Comparison of ENCODE assay signal across 13 cellular contexts in genomic region chr20:23106271-23106851, GRCh38. TPM values are rescaled to one million over a fixed set of nuclear protein-coding genes. Genes with fewer than 3 reads are reported as not detected.
DNase-seq lines count a peak whose midpoint lies in the region; ATAC-seq, FAIRE-seq and TF ChIP-seq lines count a peak whose summit lies in the region.
"Had no signal": no experiment of that assay in that cellular context is flagged by ENCODE, and none has a peak within 500 bp of the region (broad histone marks: within the 10 kb centered on the region; RNA-seq: fewer than 3 reads in every experiment).

No MANE protein-coding gene starts in this region.

- H3K36me3 ChIP-seq in H1 (ENCODE audit: control insufficient read depth in 2 of 4, insufficient read depth in 4 of 4, low read length in 3 of 4), result no peaks in the 10 kb centered on the region
- no peaks in the 10 kb centered on the region for H3K36me3 ChIP-seq in lung (ENCODE audit: control insufficient read depth in 2 of 2, insufficient read depth in 2 of 2, low read length in 2 of 2)
- H3K36me3 ChIP-seq in upper lobe of left lung, result no peaks in the 10 kb centered on the region
- H3K36me3 ChIP-seq in H7 (replicated peaks; ENCODE audit: control insufficient read depth, insufficient read depth, low read length), result no peaks in the 10 kb centered on the region

- no peaks in the 10 kb centered on the region for H4K20me1 ChIP-seq in H1 (replicated peaks in 1 of 2; ENCODE audit: control insufficient read depth in 1 of 2, insufficient read depth in 2 of 2, low read length in 2 of 2)

- peak; percentile 48 for DNase-seq in NCI-H748 (lab: John Stamatoyannopoulos, UW; ENCODE audit: unreplicated experiment)
- DNase-seq in H1 (ENCODE audit: low read depth in 1 of 2, low spot score in 2 of 2), result no peak
- no peak for DNase-seq in lung (ENCODE audit: low spot score)
- peak in 1 of 2 donors; percentile 73 for DNase-seq in upper lobe of left lung
- DNase-seq in H7, result no peak
- no peak for DNase-seq in SKM-1 (lab: John Stamatoyannopoulos, UW; ENCODE audit: unreplicated experiment)
- DNase-seq: activated CD4-positive, alpha-beta T cell treated with anti-CD3 and anti-CD28 coated beads, Interleukin-2, amount 10 ng/mL, durations not matched to agents 24 days and 14 days; activated naive CD4-positive, alpha-beta T cell treated with anti-CD3 and anti-CD28 coated beads, Interleukin-2, amount 10 ng/mL, durations not matched to agents 7 days and 5 days; GOT3; NCI-H1417 treated with DMSO at 0.1 percent for 48 hours had no signal

- no peak overlapping the region for H3K23ac ChIP-seq in H1 (ENCODE audit: insufficient read length)

- no peaks in the 10 kb centered on the region for H3K36me3 Mint-ChIP-seq in activated T-helper 17 cell treated with anti-CD3 and anti-CD28 coated beads, Interleukin-2, amount 50 U/mL, for 72 hours (ENCODE audit: low read depth)
- H3K36me3 Mint-ChIP-seq: activated naive CD4-positive, alpha-beta T cell treated with anti-CD3 and anti-CD28 coated beads, Interleukin-2, amount 10 ng/mL, durations not matched to agents 7 days and 5 days had no signal

- POLR2A ChIA-PET in H1 (lab: Charles Lee; ENCODE audit: partially characterized antibody), result interaction anchor here (1.2 kb wide), 1 partner anchor 14 kb away, joined by 3 read pairs; no protein-coding TSS in a partner anchor

- no peak for FAIRE-seq in H1 (lab: Jason Lieb, UNC)
- FAIRE-seq: endometrium had no signal

- H2BK20ac ChIP-seq in H1 (ENCODE audit: low read length), result no peak overlapping the region

- H3K23me2 ChIP-seq in H1 (ENCODE audit: low read depth, low read length), result no peaks in the 10 kb centered on the region

- H3K79me1 ChIP-seq in H1 (ENCODE audit: low read depth, low read length), result no peaks in the 10 kb centered on the region

- CTCF ChIA-PET in H1 (lab: Charles Lee; ENCODE audit: partially characterized antibody), result interaction anchor here (0.8 to 3.8 kb wide), 16 partner anchors 11 to 163 kb away, joined by 3 to 21 read pairs (median 5); no protein-coding TSS in a partner anchor

- H3K4me2 ChIP-seq in H1 (ENCODE audit: insufficient read depth in 1 of 2, low read depth in 2 of 2, low read length in 2 of 2), result no peak overlapping the region

- H3K79me2 ChIP-seq in H1 (ENCODE audit: control insufficient read depth in 1 of 2, insufficient read depth in 2 of 2, low read length in 2 of 2), result no peaks in the 10 kb centered on the region

- no peak overlapping the region for H2AK5ac ChIP-seq in H1 (ENCODE audit: low read depth, low read length)

- peak; percentile 34 for ATAC-seq in lung (ENCODE audit: insufficient read depth, low FRiP score)
- ATAC-seq in upper lobe of left lung (ENCODE audit: low FRiP score in 2 of 2), result peak; percentile 43 to 57
- no peak for ATAC-seq in activated T-helper 17 cell treated with anti-CD3 and anti-CD28 coated beads, Interleukin-2, amount 50 U/mL, for 72 hours (replicated peaks)

- H3K27ac ChIP-seq in H1 (ENCODE audit: low read depth, low read length), result no peak overlapping the region
- peak overlapping the region; percentile 24 to 72 for H3K27ac ChIP-seq in lung (ENCODE audit: low read depth in 1 of 2, low read length in 1 of 2)
- H3K27ac ChIP-seq in upper lobe of left lung, result peak overlapping the region; percentile 48 to 76 (median 72)

- no peaks in the 10 kb centered on the region for H3K9me3 Mint-ChIP-seq in activated T-helper 17 cell treated with anti-CD3 and anti-CD28 coated beads, Interleukin-2, amount 50 U/mL, for 72 hours
- H3K9me3 Mint-ChIP-seq: activated CD4-positive, alpha-beta T cell treated with anti-CD3 and anti-CD28 coated beads, Interleukin-2, amount 10 ng/mL, durations not matched to agents 24 days and 14 days; activated naive CD4-positive, alpha-beta T cell treated with anti-CD3 and anti-CD28 coated beads, Interleukin-2, amount 10 ng/mL, durations not matched to agents 7 days and 5 days had no signal

- 87% methylated on average over 9 of the region's 9 CpGs; no CpG with 5 or more reads in 1 of the 2 experiments for WGBS in H1 (ENCODE audit: extremely low coverage in 1 of 2, insufficient coverage in 1 of 2, insufficient read length in 1 of 2, insufficient replicate concordance in 2 of 2, low coverage in 1 of 2, low lambda C conversion rate in 2 of 2, missing lambda C conversion rate in 1 of 2), 2 experiments
- WGBS in lung, 2 donors, result 18 to 28% methylated on average over 9 of the region's 9 CpGs
- 26 to 30% methylated on average over 6 to 9 of the region's 9 CpGs for WGBS in upper lobe of left lung, 2 donors

- no peak overlapping the region for H3K4me3 Mint-ChIP-seq in activated T-helper 17 cell treated with anti-CD3 and anti-CD28 coated beads, Interleukin-2, amount 50 U/mL, for 72 hours
- H3K4me3 Mint-ChIP-seq: activated CD4-positive, alpha-beta T cell treated with anti-CD3 and anti-CD28 coated beads, Interleukin-2, amount 10 ng/mL, durations not matched to agents 24 days and 14 days; activated naive CD4-positive, alpha-beta T cell treated with anti-CD3 and anti-CD28 coated beads, Interleukin-2, amount 10 ng/mL, durations not matched to agents 7 days and 5 days had no signal

- TF ChIP-seq CTCF in H1 (IDR thresholded peaks at IDR 0.05; ENCODE audit: control extremely low read depth in 1 of 3, insufficient read depth in 1 of 3, low read depth in 1 of 3, low read length in 3 of 3) (peak in 1 of 3 experiments; percentile 17; a peak in 1 of 4 replicates), lung (IDR thresholded peaks at IDR 0.05; ENCODE audit: control extremely low read depth, extremely low read depth) (no peak), upper lobe of left lung (IDR thresholded peaks at IDR 0.05) (peak; percentile 34 to 77 (median 62))

- no peak overlapping the region for H2BK15ac ChIP-seq in H1 (ENCODE audit: low read length)

- H3K56ac ChIP-seq in H1 (replicated peaks; ENCODE audit: insufficient read length, low read depth, low read length), result no peak overlapping the region

- H3K27me3 ChIP-seq in H1 (replicated peaks in 1 of 4; ENCODE audit: control insufficient read depth in 3 of 4, extremely low read depth in 1 of 4, insufficient read depth in 3 of 4, low read length in 3 of 4) (no peaks in the 10 kb centered on the region), lung (ENCODE audit: control insufficient read depth, insufficient read depth) (no peaks in the 10 kb centered on the region), upper lobe of left lung (no peaks in the 10 kb centered on the region), H7 (ENCODE audit: control insufficient read depth, insufficient read depth, low read length) (no peaks in the 10 kb centered on the region)

- TF ChIP-seq RAD21 in H1 (IDR thresholded peaks at IDR 0.05 in 1 of 2, conservative IDR thresholded peaks at IDR 0.05 in 1 of 2; ENCODE audit: low read depth in 2 of 2, low read length in 2 of 2), result no peak

- H3K9me3 ChIP-seq in H1 (ENCODE audit: insufficient read depth in 2 of 2, low read depth in 1 of 2, low read length in 1 of 2), result no peaks in the 10 kb centered on the region
- H3K9me3 ChIP-seq in lung (ENCODE audit: control insufficient read depth in 2 of 2, insufficient read depth in 1 of 2, low read length in 1 of 2), result no peaks in the 10 kb centered on the region
- no peaks in the 10 kb centered on the region for H3K9me3 ChIP-seq in upper lobe of left lung

- no peak overlapping the region for H3K18ac ChIP-seq in H1 (ENCODE audit: extremely low read depth, low read length)

- no peak overlapping the region for H3K4ac ChIP-seq in H1 (replicated peaks; ENCODE audit: insufficient read length, low read depth, low read length)

- H3K27me3 Mint-ChIP-seq in activated T-helper 17 cell treated with anti-CD3 and anti-CD28 coated beads, Interleukin-2, amount 50 U/mL, for 72 hours, result no peaks in the 10 kb centered on the region
- H3K27me3 Mint-ChIP-seq: activated naive CD4-positive, alpha-beta T cell treated with anti-CD3 and anti-CD28 coated beads, Interleukin-2, amount 10 ng/mL, durations not matched to agents 7 days and 5 days had no signal

- H3K9ac ChIP-seq in H1 (replicated peaks in 1 of 4; ENCODE audit: extremely low read depth in 1 of 4, low read depth in 3 of 4, low read length in 3 of 4), result no peak overlapping the region

- H2BK120ac ChIP-seq in H1 (replicated peaks; ENCODE audit: low read depth, low read length), result no peak overlapping the region

- H2BK5ac ChIP-seq in H1 (ENCODE audit: low read depth, low read length), result no peak overlapping the region

- TF ChIP-seq EP300 in H1 (IDR thresholded peaks at IDR 0.05; ENCODE audit: borderline replicate concordance in 1 of 2, low read depth in 2 of 2, low read length in 2 of 2) (no peak), upper lobe of left lung (IDR thresholded peaks at IDR 0.05) (peak in 3 of 4 donors; percentile 34 to 93 (median 80))

- no peaks in the 10 kb centered on the region for H3K4me1 ChIP-seq in H1 (replicated peaks in 1 of 4; ENCODE audit: control insufficient read depth in 3 of 4, insufficient read depth in 4 of 4, low read length in 3 of 4)
- peaks cover 3 to 21% of the 10 kb centered on the region in 2 donors for H3K4me1 ChIP-seq in lung (ENCODE audit: control insufficient read depth in 2 of 2, insufficient read depth in 2 of 2, low read length in 2 of 2)
- H3K4me1 ChIP-seq in upper lobe of left lung, result peaks cover 49 to 55% (median 53%) of the 10 kb centered on the region in 4 donors

- no peak overlapping the region for H4K91ac ChIP-seq in H1 (replicated peaks; ENCODE audit: insufficient read length, low read length)

- H4K8ac ChIP-seq in H1 (ENCODE audit: extremely low read depth, insufficient read depth, low read length), result no peak overlapping the region

- H3K27ac Mint-ChIP-seq in activated T-helper 17 cell treated with anti-CD3 and anti-CD28 coated beads, Interleukin-2, amount 50 U/mL, for 72 hours, result no peak overlapping the region
- H3K27ac Mint-ChIP-seq: activated CD4-positive, alpha-beta T cell treated with anti-CD3 and anti-CD28 coated beads, Interleukin-2, amount 10 ng/mL, durations not matched to agents 24 days and 14 days; activated naive CD4-positive, alpha-beta T cell treated with anti-CD3 and anti-CD28 coated beads, Interleukin-2, amount 10 ng/mL, durations not matched to agents 7 days and 5 days had no signal

- TF ChIP-seq POLR2A in H1 (IDR thresholded peaks at IDR 0.05; ENCODE audit: control extremely low read depth in 1 of 2, low read depth in 2 of 2, low read length in 2 of 2), result no peak
- TF ChIP-seq POLR2A in upper lobe of left lung (IDR thresholded peaks at IDR 0.05), result peak in 1 of 4 donors; percentile 54

- no peak overlapping the region for H2BK12ac ChIP-seq in H1 (ENCODE audit: low read depth, low read length)

- H4K5ac ChIP-seq in H1 (ENCODE audit: insufficient read length, low read depth, low read length), result no peak overlapping the region

- no peaks in the 10 kb centered on the region for H3K4me1 Mint-ChIP-seq in activated T-helper 17 cell treated with anti-CD3 and anti-CD28 coated beads, Interleukin-2, amount 50 U/mL, for 72 hours
- H3K4me1 Mint-ChIP-seq: activated CD4-positive, alpha-beta T cell treated with anti-CD3 and anti-CD28 coated beads, Interleukin-2, amount 10 ng/mL, durations not matched to agents 24 days and 14 days; activated naive CD4-positive, alpha-beta T cell treated with anti-CD3 and anti-CD28 coated beads, Interleukin-2, amount 10 ng/mL, durations not matched to agents 7 days and 5 days had no signal

- no peak overlapping the region for H3K14ac ChIP-seq in H1 (ENCODE audit: insufficient read length)

- H2AFZ ChIP-seq in H1 (ENCODE audit: low read length), result no peak overlapping the region

- H3K4me3 ChIP-seq in H1 (ENCODE audit: extremely low read depth in 1 of 4, insufficient read depth in 2 of 4, low read depth in 3 of 4, low read length in 4 of 4) (no peak overlapping the region), lung (no peak overlapping the region), upper lobe of left lung (no peak overlapping the region), H7 (ENCODE audit: insufficient read depth, low read depth, low read length) (no peak overlapping the region)

RNA-seq across cellular contexts. Expression of gene CD93, which starts 20.2 kb away (rescaled TPM):
- total RNA-seq in H1 (2021; fragmentation: NEBNext Ultra II Directional; extraction: Animal tissue kit (Norgen Biotek cat#: 25700)), result 0.07 TPM in 1 of 2 replicates, not detected in the other
- polyA plus RNA-seq in H1 (2011; rRNA removed) (under 0.01 and 0.02 TPM in 2 replicates), lung (100 to 1,000 TPM in 1 of 2 donors, 10 to 100 TPM in 1; 17.9 to 119 TPM)
- 0.01 TPM for polyA plus RNA-seq in H1 (2011; cell fraction: cytosol; rRNA removed)
- polyA plus RNA-seq in H1 (2011; cell fraction: nucleus; rRNA removed), result 0.03 TPM
- 0.03 to 0.04 TPM (median 0.03 TPM) in 3 of 4 replicates, not detected in the other for polyA plus RNA-seq in H1 (2012, experiment 1 of 2)
- not detected for polyA plus RNA-seq in H1 (2012, experiment 2 of 2)
- polyA plus RNA-seq in H1 (2013, experiment 1 of 2), result 0.08 TPM
- 0.07 TPM for polyA plus RNA-seq in H1 (2013, experiment 2 of 2)
- polyA minus RNA-seq in H1 (2011; rRNA and poly(A)+ RNA removed), result 0.02 and 0.03 TPM in 2 replicates
- polyA minus RNA-seq in H1 (2011; cell fraction: cytosol; rRNA and poly(A)+ RNA removed), result not detected
- not detected for polyA minus RNA-seq in H1 (2011; cell fraction: nucleus; rRNA and poly(A)+ RNA removed)
- total RNA-seq in lung (100 to 1,000 TPM; 133 to 239 TPM), upper lobe of left lung (100 to 1,000 TPM in 1 of 6 donors, 10 to 100 TPM in 5; 25.1 to 160 (median 68.8) TPM)
- 1 to 10 TPM; 5.4 to 6.7 TPM for total RNA-seq in activated T-helper 17 cell treated with anti-CD3 and anti-CD28 coated beads, Interleukin-2, amount 50 U/mL, for 72 hours
- under 0.01 TPM in 1 of 2 replicates, not detected in the other for total RNA-seq in H7 (2014; rRNA removed; shearing (Covaris generic))
- total RNA-seq: SK-MEL-5 had no signal

RNA-seq across cellular contexts. Expression of gene THBD, which starts 56.9 kb away (rescaled TPM):
- 0.43 and 0.75 TPM in 2 replicates for total RNA-seq in H1 (2021; fragmentation: NEBNext Ultra II Directional; extraction: Animal tissue kit (Norgen Biotek cat#: 25700))
- polyA plus RNA-seq in H1 (2011; rRNA removed), result 0.21 and 0.46 TPM in 2 replicates
- polyA plus RNA-seq in H1 (2011; cell fraction: cytosol; rRNA removed), result 0.28 TPM
- 0.68 TPM for polyA plus RNA-seq in H1 (2011; cell fraction: nucleus; rRNA removed)
- 0.16 to 0.40 TPM (median 0.22 TPM) in 4 replicates for polyA plus RNA-seq in H1 (2012, experiment 1 of 2)
- 0.31 TPM for polyA plus RNA-seq in H1 (2012, experiment 2 of 2)
- 0.36 TPM for polyA plus RNA-seq in H1 (2013, experiment 1 of 2)
- 0.33 TPM for polyA plus RNA-seq in H1 (2013, experiment 2 of 2)
- polyA minus RNA-seq in H1 (2011; rRNA and poly(A)+ RNA removed), result 0.12 and 0.19 TPM in 2 replicates
- not detected for polyA minus RNA-seq in H1 (2011; cell fraction: cytosol; rRNA and poly(A)+ RNA removed)
- 0.40 TPM for polyA minus RNA-seq in H1 (2011; cell fraction: nucleus; rRNA and poly(A)+ RNA removed)
- 100 to 1,000 TPM in 1 of 2 donors, 10 to 100 TPM in 1; 73.3 to 101 TPM for total RNA-seq in lung
- 10 to 100 TPM; 23.6 to 49.5 TPM for polyA plus RNA-seq in lung
- 100 to 1,000 TPM in 3 of 6 donors, 10 to 100 TPM in 3; 17.8 to 235 (median 88.1) TPM for total RNA-seq in upper lobe of left lung
- total RNA-seq in activated T-helper 17 cell treated with anti-CD3 and anti-CD28 coated beads, Interleukin-2, amount 50 U/mL, for 72 hours, result under 1 TPM in 1 of 2 donors, not detected in 1; 0.13 TPM
- 1.2 and 1.5 TPM in 2 replicates for total RNA-seq in H7 (2014; rRNA removed; shearing (Covaris generic))
- total RNA-seq: activated CD4-positive, alpha-beta T cell treated with anti-CD3 and anti-CD28 coated beads, Interleukin-2, amount 10 ng/mL, durations not matched to agents 24 days and 14 days; SK-MEL-5 had no signal
